Comparison of ENCODE assay signal across 8 cellular contexts in genomic region chr4:1249731-1250526, GRCh38. TPM values are rescaled to one million over a fixed set of nuclear protein-coding genes. Genes with fewer than 3 reads are reported as not detected.
DNase-seq lines count a peak whose midpoint lies in the region; ATAC-seq, FAIRE-seq and TF ChIP-seq lines count a peak whose summit lies in the region.

No MANE protein-coding gene starts in this region.

- no peaks in the 10 kb centered on the region for H3K9me2 ChIP-seq in PC-3 (replicated peaks; ENCODE audit: low read length)

- peak overlapping the region; percentile 91 for H3K9ac ChIP-seq in PC-3 (ENCODE audit: low read length)
- peak overlapping the region; percentile 84 for H3K9ac ChIP-seq in astrocyte (ENCODE audit: low read length)
- peak overlapping the region; percentile 56 for H3K9ac ChIP-seq in iPS-18a (ENCODE audit: low read length)

- H2AFZ ChIP-seq in PC-3 (ENCODE audit: low read length) (peak overlapping the region; percentile 50), astrocyte (ENCODE audit: low read depth, low read length) (peak overlapping the region; percentile 67)

- H3K4me2 ChIP-seq in PC-3 (ENCODE audit: low read length) (peak overlapping the region; percentile 87), astrocyte (ENCODE audit: low read length) (peak overlapping the region; percentile 85)

- peaks cover 22% of the 10 kb centered on the region for H3K4me1 ChIP-seq in PC-3 (ENCODE audit: insufficient read depth, low read length)
- H3K4me1 ChIP-seq in astrocyte (ENCODE audit: insufficient read depth, low read length), result peaks cover 23% of the 10 kb centered on the region
- peaks cover 11% of the 10 kb centered on the region for H3K4me1 ChIP-seq in iPS-18a (ENCODE audit: control insufficient read depth, low read depth, low read length)
- H3K4me1 ChIP-seq in spleen, result peaks cover 39 to 79% (median 54%) of the 10 kb centered on the region in 6 donors

- H3K27ac Mint-ChIP-seq in astrocyte (ENCODE audit: unreplicated experiment), result peak overlapping the region; percentile 18

- no peak for TF ChIP-seq POLR2A in spleen (IDR thresholded peaks at IDR 0.05)

- CTCF ChIA-PET in PC-3 (lab: Charles Lee), result no interaction called here

- peak overlapping the region; percentile 68 for H3K4me3 ChIP-seq in PC-3 (ENCODE audit: low read length)
- peak overlapping the region; percentile 58 for H3K4me3 ChIP-seq in astrocyte (ENCODE audit: insufficient read depth, low read depth, low read length)
- H3K4me3 ChIP-seq in iPS-18a (ENCODE audit: low read length), result peak overlapping the region; percentile 62
- H3K4me3 ChIP-seq in spleen, result peak overlapping the region; percentile 57 to 93 (median 68)

- H3K36me3 ChIP-seq in PC-3 (ENCODE audit: low read depth, low read length) (no peaks in the 10 kb centered on the region), astrocyte (ENCODE audit: insufficient read depth, low read length) (no peaks in the 10 kb centered on the region), iPS-18a (ENCODE audit: control insufficient read depth, low read depth, low read length) (no peaks in the 10 kb centered on the region), spleen (peaks cover 0 to 19% (median 0%) of the 10 kb centered on the region in 6 donors)

- peaks cover 18% of the 10 kb centered on the region for H3K4me1 Mint-ChIP-seq in astrocyte (ENCODE audit: low read depth, unreplicated experiment)

- intact Hi-C loops in PC-3 (cut with micrococcal nuclease) (no loop called here), spleen (cut with DNase I; ENCODE audit: low total_unique reads) (loop anchor here (2.0 to 10.0 kb wide), 2 partner anchors 85 to 97 kb away; partner anchors contain the start of gene UVSSA)

- H3K9me3 ChIP-seq in PC-3 (ENCODE audit: low read length) (no peaks in the 10 kb centered on the region), astrocyte (ENCODE audit: insufficient read depth, low read depth, low read length) (peaks cover 26% of the 10 kb centered on the region), iPS-18a (ENCODE audit: control insufficient read depth, low read depth, low read length) (peaks cover 35% of the 10 kb centered on the region), spleen (peaks cover 0 to 4% (median 0%) of the 10 kb centered on the region in 8 donors)

- peaks cover 38% of the 10 kb centered on the region for H3K9me3 Mint-ChIP-seq in astrocyte (ENCODE audit: unreplicated experiment)

- H3K79me2 ChIP-seq in PC-3 (ENCODE audit: low read length) (peaks cover 43% of the 10 kb centered on the region), astrocyte (ENCODE audit: insufficient read depth, low read length) (peaks cover 50% of the 10 kb centered on the region)

- BruUV-seq in PC-3 (replicated peaks; lab: Mats Ljungman, UMichigan), result TSS peak; percentile 48

- H3K4me3 Mint-ChIP-seq in astrocyte (ENCODE audit: unreplicated experiment), result peak overlapping the region; percentile 80

- H3K36me3 Mint-ChIP-seq in astrocyte (ENCODE audit: low read depth, unreplicated experiment), result peaks cover 26% of the 10 kb centered on the region

- no peak for FAIRE-seq in astrocyte (lab: Jason Lieb, UNC)

- POLR2A ChIA-PET in PC-3 (lab: Charles Lee; ENCODE audit: unreplicated experiment), result no interaction called here

- H3K27ac ChIP-seq in PC-3 (ENCODE audit: low read length) (peak overlapping the region; percentile 56), astrocyte (ENCODE audit: low read depth, low read length) (peak overlapping the region; percentile 82), iPS-18a (ENCODE audit: low read length) (no peak overlapping the region), spleen (peak overlapping the region; percentile 95 to 99 (median 98))

- peaks cover 8% of the 10 kb centered on the region; the same call in 1 of the 2 replicates for H4K20me1 ChIP-seq in PC-3 (ENCODE audit: low read length)
- H4K20me1 ChIP-seq in astrocyte (ENCODE audit: insufficient read depth, low read length), result peaks cover 26% of the 10 kb centered on the region

- no peaks in the 10 kb centered on the region for H3K27me3 Mint-ChIP-seq in astrocyte (ENCODE audit: low read depth, unreplicated experiment)

- DNase-seq in GM10266 (ENCODE audit: extremely low spot score), result peak; percentile 77
- peak; percentile 7 for DNase-seq in PC-3
- peak; percentile 61 for DNase-seq in astrocyte (ENCODE audit: low read depth)
- peak; percentile 91 for DNase-seq in spleen
- DNase-seq in iPS-NIHi11 (ENCODE audit: low spot score), result no peak
- DNase-seq in mucosa of gallbladder (ENCODE audit: low spot score), result no peak

- WGBS in spleen, 5 donors, result 27 to 65% (median 35%) methylated on average over 9 to 39 of the region's 39 CpGs

- H3K27me3 ChIP-seq in PC-3 (ENCODE audit: low read length), result no peaks in the 10 kb centered on the region
- H3K27me3 ChIP-seq in astrocyte (ENCODE audit: insufficient read depth, low read length), result no peaks in the 10 kb centered on the region
- H3K27me3 ChIP-seq in iPS-18a (ENCODE audit: control insufficient read depth, insufficient read depth, low read length), result no peaks in the 10 kb centered on the region
- no peaks in the 10 kb centered on the region for H3K27me3 ChIP-seq in spleen (replicated peaks in 1 of 7)

- no peak for TF ChIP-seq CTCF in GM10266 (IDR thresholded peaks at IDR 0.05; ENCODE audit: control insufficient read depth, insufficient read depth, low read depth, missing control alignments)
- TF ChIP-seq CTCF in PC-3 (conservative IDR thresholded peaks at IDR 0.05; ENCODE audit: low read depth, low read length), result no peak
- TF ChIP-seq CTCF in astrocyte (IDR thresholded peaks at IDR 0.05; ENCODE audit: insufficient read depth, low read depth, low read length), result no peak
- no peak for TF ChIP-seq CTCF in spleen (IDR thresholded peaks at IDR 0.05 in 8 of 11, conservative IDR thresholded peaks at IDR 0.05 in 3 of 11)

- ATAC-seq in HG02571 (IDR thresholded peaks at IDR 0.05; ENCODE audit: unreplicated experiment) (peak; percentile 12), PC-3 (no peak)

- no peaks in the 10 kb centered on the region for H3F3A ChIP-seq in PC-3 (ENCODE audit: low read length, unreplicated experiment)

RNA-seq across cellular contexts. Expression of gene CTBP1, which starts 1.0 kb away (rescaled TPM):
- total RNA-seq in PC-3 (2014; rRNA removed) (223 and 266 TPM in 2 replicates), astrocyte (115 and 136 TPM in 2 replicates), spleen (100 to 1,000 TPM; 162 to 226 (median 196) TPM), mucosa of gallbladder (213 TPM)
- 100 to 1,000 TPM; 101 to 176 (median 123) TPM for polyA plus RNA-seq in spleen

RNA-seq across cellular contexts. Expression of gene MAEA, which starts 39.8 kb away (rescaled TPM):
- 48.1 and 81.4 TPM in 2 replicates for total RNA-seq in PC-3 (2014; rRNA removed)
- 73.3 and 79.3 TPM in 2 replicates for total RNA-seq in astrocyte
- total RNA-seq in spleen, result 100 to 1,000 TPM in 1 of 7 donors, 10 to 100 TPM in 6; 64.3 to 112 (median 85.6) TPM
- polyA plus RNA-seq in spleen, result 10 to 100 TPM; 46.6 to 76.5 (median 58.8) TPM
- 78.0 TPM for total RNA-seq in mucosa of gallbladder

Comparison
In these comparisons a context has a peak if more than half of its experiments do, and no peak if none do; other contexts are left out.
1. DNase-seq: peak in GM10266 (single experiment), PC-3 (single experiment), astrocyte (single experiment) and spleen (single experiment); none in iPS-NIHi11 (single experiment) and mucosa of gallbladder (single experiment).
2. Peak in every context shown above with its lines, with median percentiles within 50 percentile points of each other: H3K4me3 ChIP-seq and H3K9ac ChIP-seq.